ENCODE assay signal across 1 cellular context in the genomic region with DNA sequence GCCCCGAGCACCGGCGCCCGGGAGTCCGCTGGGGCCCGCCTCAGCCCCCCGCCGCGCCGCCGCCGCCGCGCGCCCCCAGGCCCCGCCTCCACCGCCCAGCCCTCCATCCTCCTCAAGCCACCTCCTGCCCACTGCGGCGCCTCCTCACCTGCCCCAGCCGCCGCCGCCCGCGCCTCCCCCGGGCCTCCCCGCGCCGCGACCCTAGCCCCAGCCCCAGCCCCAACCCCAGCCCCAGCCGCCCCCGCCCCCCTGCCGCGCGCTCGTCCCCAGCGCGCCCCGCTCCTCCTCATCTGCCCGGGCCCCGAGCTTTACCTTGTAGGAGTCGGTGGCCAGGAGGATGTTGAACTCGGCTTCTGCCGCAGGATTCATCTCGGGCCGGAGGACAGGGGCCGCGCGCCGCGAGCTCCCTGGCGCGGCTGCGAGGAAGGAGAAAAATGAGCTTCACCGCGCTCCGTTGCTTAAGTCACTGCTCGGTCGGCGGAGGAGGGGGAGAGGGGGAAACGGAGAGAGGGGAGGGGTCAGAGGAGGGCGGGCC.
TF ChIP-seq lines count a peak whose summit lies in the region.

A gene (minus strand): TSS at position 468 of the 535 bp plus-strand sequence. CDS start 99 bp downstream, at position 369.

TF ChIP-seq in K562, 482 proteins besides CTCF, POLR2A, EP300 and RAD21 (continued from another document and continues in another):
- TF ChIP-seq, protein P1, sequence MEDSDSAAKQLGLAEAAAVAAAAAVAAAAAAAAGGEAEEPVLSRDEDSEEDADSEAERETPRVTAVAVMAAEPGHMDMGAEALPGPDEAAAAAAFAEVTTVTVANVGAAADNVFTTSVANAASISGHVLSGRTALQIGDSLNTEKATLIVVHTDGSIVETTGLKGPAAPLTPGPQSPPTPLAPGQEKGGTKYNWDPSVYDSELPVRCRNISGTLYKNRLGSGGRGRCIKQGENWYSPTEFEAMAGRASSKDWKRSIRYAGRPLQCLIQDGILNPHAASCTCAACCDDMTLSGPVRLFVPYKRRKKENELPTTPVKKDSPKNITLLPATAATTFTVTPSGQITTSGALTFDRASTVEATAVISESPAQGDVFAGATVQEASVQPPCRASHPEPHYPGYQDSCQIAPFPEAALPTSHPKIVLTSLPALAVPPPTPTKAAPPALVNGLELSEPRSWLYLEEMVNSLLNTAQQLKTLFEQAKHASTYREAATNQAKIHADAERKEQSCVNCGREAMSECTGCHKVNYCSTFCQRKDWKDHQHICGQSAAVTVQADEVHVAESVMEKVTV (CRISPR knock-in tag; IDR thresholded peaks at IDR 0.05), result 0 out of 2 replicates have a peak, but pooled peaks have one; percentile 33
- TF ChIP-seq ZFP1 (CRISPR knock-in tag; IDR thresholded peaks at IDR 0.05), result no peak
- TF ChIP-seq ZNF668 (CRISPR knock-in tag; IDR thresholded peaks at IDR 0.05), result no peak
- TF ChIP-seq, protein P2, sequence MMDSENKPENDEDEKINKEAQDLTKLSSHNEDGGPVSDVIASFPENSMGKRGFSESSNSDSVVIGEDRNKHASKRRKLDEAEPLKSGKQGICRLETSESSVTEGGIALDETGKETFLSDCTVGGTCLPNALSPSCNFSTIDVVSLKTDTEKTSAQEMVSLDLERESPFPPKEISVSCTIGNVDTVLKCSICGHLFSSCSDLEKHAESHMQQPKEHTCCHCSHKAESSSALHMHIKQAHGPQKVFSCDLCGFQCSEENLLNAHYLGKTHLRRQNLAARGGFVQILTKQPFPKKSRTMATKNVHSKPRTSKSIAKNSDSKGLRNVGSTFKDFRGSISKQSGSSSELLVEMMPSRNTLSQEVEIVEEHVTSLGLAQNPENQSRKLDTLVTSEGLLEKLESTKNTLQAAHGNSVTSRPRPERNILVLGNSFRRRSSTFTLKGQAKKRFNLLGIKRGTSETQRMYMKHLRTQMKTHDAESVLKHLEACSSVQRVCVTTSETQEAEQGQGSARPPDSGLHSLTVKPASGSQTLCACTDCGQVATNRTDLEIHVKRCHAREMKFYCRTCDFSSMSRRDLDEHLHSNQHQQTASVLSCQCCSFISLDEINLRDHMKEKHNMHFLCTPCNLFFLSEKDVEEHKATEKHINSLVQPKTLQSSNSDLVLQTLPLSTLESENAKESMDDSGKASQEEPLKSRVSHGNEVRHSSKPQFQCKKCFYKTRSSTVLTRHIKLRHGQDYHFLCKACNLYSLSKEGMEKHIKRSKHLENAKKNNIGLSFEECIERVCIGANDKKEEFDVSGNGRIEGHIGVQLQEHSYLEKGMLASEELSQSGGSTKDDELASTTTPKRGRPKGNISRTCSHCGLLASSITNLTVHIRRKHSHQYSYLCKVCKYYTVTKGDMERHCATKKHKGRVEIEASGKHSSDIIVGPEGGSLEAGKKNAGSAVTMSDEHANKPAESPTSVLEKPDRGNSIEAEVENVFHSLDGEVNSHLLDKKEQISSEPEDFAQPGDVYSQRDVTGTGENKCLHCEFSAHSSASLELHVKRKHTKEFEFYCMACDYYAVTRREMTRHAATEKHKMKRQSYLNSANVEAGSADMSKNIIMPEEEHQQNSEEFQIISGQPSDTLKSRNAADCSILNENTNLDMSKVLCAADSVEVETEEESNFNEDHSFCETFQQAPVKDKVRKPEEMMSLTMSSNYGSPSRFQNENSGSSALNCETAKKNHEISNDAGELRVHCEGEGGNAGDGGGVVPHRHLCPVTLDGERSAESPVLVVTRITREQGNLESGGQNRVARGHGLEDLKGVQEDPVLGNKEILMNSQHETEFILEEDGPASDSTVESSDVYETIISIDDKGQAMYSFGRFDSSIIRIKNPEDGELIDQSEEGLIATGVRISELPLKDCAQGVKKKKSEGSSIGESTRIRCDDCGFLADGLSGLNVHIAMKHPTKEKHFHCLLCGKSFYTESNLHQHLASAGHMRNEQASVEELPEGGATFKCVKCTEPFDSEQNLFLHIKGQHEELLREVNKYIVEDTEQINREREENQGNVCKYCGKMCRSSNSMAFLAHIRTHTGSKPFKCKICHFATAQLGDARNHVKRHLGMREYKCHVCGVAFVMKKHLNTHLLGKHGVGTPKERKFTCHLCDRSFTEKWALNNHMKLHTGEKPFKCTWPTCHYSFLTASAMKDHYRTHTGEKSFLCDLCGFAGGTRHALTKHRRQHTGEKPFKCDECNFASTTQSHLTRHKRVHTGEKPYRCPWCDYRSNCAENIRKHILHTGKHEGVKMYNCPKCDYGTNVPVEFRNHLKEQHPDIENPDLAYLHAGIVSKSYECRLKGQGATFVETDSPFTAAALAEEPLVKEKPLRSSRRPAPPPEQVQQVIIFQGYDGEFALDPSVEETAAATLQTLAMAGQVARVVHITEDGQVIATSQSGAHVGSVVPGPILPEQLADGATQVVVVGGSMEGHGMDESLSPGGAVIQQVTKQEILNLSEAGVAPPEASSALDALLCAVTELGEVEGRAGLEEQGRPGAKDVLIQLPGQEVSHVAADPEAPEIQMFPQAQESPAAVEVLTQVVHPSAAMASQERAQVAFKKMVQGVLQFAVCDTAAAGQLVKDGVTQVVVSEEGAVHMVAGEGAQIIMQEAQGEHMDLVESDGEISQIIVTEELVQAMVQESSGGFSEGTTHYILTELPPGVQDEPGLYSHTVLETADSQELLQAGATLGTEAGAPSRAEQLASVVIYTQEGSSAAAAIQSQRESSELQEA (IDR thresholded peaks at IDR 0.05; ENCODE audit: low read depth), result peak; percentile 92
- TF ChIP-seq OTX1 (CRISPR knock-in tag; IDR thresholded peaks at IDR 0.05), result peak; percentile 91
- no peak for TF ChIP-seq MAFG (tag; conservative IDR thresholded peaks at IDR 0.05)
- TF ChIP-seq, protein P3, sequence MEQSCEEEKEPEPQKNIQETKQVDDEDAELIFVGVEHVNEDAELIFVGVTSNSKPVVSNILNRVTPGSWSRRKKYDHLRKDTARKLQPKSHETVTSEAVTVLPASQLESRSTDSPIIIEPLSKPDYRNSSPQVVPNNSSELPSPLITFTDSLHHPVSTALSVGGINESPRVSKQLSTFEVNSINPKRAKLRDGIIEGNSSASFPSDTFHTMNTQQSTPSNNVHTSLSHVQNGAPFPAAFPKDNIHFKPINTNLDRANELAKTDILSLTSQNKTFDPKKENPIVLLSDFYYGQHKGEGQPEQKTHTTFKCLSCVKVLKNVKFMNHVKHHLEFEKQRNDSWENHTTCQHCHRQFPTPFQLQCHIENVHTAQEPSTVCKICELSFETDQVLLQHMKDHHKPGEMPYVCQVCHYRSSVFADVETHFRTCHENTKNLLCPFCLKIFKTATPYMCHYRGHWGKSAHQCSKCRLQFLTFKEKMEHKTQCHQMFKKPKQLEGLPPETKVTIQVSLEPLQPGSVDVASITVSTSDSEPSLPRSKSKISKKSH (CRISPR knock-in tag; IDR thresholded peaks at IDR 0.05), result no peak
- no peak for TF ChIP-seq GATA2 (CRISPR knock-in tag; IDR thresholded peaks at IDR 0.05)
- no peak for TF ChIP-seq ZNF507 (tag; conservative IDR thresholded peaks at IDR 0.05)
- TF ChIP-seq, protein P4, sequence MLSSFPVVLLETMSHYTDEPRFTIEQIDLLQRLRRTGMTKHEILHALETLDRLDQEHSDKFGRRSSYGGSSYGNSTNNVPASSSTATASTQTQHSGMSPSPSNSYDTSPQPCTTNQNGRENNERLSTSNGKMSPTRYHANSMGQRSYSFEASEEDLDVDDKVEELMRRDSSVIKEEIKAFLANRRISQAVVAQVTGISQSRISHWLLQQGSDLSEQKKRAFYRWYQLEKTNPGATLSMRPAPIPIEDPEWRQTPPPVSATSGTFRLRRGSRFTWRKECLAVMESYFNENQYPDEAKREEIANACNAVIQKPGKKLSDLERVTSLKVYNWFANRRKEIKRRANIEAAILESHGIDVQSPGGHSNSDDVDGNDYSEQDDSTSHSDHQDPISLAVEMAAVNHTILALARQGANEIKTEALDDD (IDR thresholded peaks at IDR 0.05), result no peak
- no peak for TF ChIP-seq NFXL1 (CRISPR knock-in tag; IDR thresholded peaks at IDR 0.05)
- peak; percentile 28 for TF ChIP-seq NFIC (IDR thresholded peaks at IDR 0.05)
- no peak for TF ChIP-seq MEF2A (IDR thresholded peaks at IDR 0.05; ENCODE audit: control insufficient read depth, low read depth, low read length)
- TF ChIP-seq, protein P5, sequence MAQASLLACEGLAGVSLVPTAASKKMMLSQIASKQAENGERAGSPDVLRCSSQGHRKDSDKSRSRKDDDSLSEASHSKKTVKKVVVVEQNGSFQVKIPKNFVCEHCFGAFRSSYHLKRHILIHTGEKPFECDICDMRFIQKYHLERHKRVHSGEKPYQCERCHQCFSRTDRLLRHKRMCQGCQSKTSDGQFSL (CRISPR knock-in tag; IDR thresholded peaks at IDR 0.05), result no peak
- TF ChIP-seq, protein P5 (tag; IDR thresholded peaks at IDR 0.05), result no peak
- no peak for TF ChIP-seq RHOXF2B (CRISPR knock-in tag; conservative IDR thresholded peaks at IDR 0.05)
- no peak for TF ChIP-seq XRCC4 (IDR thresholded peaks at IDR 0.05; ENCODE audit: extremely low read depth, insufficient read depth, insufficient read length)
- TF ChIP-seq, protein P6, sequence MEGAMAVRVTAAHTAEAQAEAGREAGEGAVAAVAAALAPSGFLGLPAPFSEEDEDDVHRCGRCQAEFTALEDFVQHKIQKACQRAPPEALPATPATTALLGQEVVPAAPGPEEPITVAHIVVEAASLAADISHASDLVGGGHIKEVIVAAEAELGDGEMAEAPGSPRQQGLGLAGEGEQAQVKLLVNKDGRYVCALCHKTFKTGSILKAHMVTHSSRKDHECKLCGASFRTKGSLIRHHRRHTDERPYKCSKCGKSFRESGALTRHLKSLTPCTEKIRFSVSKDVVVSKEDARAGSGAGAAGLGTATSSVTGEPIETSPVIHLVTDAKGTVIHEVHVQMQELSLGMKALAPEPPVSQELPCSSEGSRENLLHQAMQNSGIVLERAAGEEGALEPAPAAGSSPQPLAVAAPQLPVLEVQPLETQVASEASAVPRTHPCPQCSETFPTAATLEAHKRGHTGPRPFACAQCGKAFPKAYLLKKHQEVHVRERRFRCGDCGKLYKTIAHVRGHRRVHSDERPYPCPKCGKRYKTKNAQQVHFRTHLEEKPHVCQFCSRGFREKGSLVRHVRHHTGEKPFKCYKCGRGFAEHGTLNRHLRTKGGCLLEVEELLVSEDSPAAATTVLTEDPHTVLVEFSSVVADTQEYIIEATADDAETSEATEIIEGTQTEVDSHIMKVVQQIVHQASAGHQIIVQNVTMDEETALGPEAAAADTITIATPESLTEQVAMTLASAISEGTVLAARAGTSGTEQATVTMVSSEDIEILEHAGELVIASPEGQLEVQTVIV (CRISPR knock-in tag; IDR thresholded peaks at IDR 0.05; ENCODE audit: borderline replicate concordance), result no peak
- no peak for TF ChIP-seq MTA1 (IDR thresholded peaks at IDR 0.05; ENCODE audit: borderline replicate concordance)
- TF ChIP-seq CBX1 (IDR thresholded peaks at IDR 0.05; ENCODE audit: low read depth), result no peak
- peak; percentile 88 for TF ChIP-seq POLR2B (IDR thresholded peaks at IDR 0.05; ENCODE audit: low read depth, partially characterized antibody)
- TF ChIP-seq, protein P7, sequence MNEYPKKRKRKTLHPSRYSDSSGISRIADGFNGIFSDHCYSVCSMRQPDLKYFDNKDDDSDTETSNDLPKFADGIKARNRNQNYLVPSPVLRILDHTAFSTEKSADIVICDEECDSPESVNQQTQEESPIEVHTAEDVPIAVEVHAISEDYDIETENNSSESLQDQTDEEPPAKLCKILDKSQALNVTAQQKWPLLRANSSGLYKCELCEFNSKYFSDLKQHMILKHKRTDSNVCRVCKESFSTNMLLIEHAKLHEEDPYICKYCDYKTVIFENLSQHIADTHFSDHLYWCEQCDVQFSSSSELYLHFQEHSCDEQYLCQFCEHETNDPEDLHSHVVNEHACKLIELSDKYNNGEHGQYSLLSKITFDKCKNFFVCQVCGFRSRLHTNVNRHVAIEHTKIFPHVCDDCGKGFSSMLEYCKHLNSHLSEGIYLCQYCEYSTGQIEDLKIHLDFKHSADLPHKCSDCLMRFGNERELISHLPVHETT (CRISPR knock-in tag; conservative IDR thresholded peaks at IDR 0.05 in 1 of 2, IDR thresholded peaks at IDR 0.05 in 1 of 2), result peak in 1 of 2 experiments; percentile 89; a peak in 1 of 4 replicates
- TF ChIP-seq, protein P8, sequence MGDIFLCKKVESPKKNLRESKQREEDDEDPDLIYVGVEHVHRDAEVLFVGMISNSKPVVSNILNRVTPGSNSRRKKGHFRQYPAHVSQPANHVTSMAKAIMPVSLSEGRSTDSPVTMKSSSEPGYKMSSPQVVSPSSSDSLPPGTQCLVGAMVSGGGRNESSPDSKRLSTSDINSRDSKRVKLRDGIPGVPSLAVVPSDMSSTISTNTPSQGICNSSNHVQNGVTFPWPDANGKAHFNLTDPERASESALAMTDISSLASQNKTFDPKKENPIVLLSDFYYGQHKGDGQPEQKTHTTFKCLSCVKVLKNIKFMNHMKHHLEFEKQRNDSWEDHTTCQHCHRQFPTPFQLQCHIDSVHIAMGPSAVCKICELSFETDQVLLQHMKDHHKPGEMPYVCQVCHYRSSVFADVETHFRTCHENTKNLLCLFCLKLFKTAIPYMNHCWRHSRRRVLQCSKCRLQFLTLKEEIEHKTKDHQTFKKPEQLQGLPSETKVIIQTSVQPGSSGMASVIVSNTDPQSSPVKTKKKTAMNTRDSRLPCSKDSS (IDR thresholded peaks at IDR 0.05; ENCODE audit: low read depth, partially characterized antibody), result no peak
- no peak for TF ChIP-seq ZNF354B (CRISPR knock-in tag; IDR thresholded peaks at IDR 0.05)
- TF ChIP-seq, protein P9, sequence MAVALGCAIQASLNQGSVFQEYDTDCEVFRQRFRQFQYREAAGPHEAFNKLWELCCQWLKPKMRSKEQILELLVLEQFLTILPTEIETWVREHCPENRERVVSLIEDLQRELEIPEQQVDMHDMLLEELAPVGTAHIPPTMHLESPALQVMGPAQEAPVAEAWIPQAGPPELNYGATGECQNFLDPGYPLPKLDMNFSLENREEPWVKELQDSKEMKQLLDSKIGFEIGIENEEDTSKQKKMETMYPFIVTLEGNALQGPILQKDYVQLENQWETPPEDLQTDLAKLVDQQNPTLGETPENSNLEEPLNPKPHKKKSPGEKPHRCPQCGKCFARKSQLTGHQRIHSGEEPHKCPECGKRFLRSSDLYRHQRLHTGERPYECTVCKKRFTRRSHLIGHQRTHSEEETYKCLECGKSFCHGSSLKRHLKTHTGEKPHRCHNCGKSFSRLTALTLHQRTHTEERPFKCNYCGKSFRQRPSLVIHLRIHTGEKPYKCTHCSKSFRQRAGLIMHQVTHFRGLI (CRISPR knock-in tag; IDR thresholded peaks at IDR 0.05), result no peak
- TF ChIP-seq, protein P10, sequence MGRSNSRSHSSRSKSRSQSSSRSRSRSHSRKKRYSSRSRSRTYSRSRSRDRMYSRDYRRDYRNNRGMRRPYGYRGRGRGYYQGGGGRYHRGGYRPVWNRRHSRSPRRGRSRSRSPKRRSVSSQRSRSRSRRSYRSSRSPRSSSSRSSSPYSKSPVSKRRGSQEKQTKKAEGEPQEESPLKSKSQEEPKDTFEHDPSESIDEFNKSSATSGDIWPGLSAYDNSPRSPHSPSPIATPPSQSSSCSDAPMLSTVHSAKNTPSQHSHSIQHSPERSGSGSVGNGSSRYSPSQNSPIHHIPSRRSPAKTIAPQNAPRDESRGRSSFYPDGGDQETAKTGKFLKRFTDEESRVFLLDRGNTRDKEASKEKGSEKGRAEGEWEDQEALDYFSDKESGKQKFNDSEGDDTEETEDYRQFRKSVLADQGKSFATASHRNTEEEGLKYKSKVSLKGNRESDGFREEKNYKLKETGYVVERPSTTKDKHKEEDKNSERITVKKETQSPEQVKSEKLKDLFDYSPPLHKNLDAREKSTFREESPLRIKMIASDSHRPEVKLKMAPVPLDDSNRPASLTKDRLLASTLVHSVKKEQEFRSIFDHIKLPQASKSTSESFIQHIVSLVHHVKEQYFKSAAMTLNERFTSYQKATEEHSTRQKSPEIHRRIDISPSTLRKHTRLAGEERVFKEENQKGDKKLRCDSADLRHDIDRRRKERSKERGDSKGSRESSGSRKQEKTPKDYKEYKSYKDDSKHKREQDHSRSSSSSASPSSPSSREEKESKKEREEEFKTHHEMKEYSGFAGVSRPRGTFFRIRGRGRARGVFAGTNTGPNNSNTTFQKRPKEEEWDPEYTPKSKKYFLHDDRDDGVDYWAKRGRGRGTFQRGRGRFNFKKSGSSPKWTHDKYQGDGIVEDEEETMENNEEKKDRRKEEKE (IDR thresholded peaks at IDR 0.05; ENCODE audit: borderline replicate concordance in 1 of 2, control insufficient read depth in 1 of 2, low read depth in 2 of 2, low read length in 1 of 2), result no peak
